Comparison of ENCODE assay signal across 1 cellular context in genomic region chr9:935348-935965, GRCh38.
TF ChIP-seq lines count a peak whose summit lies in the region.

No MANE protein-coding gene starts in this region.

TF ChIP-seq in GM23338, 12 proteins besides CTCF, POLR2A, EP300 and RAD21 (continued from another document):
- TF ChIP-seq ZNF462 (CRISPR knock-in tag; IDR thresholded peaks at IDR 0.05) = no peak
- no peak for TF ChIP-seq CREB1 (CRISPR knock-in tag; IDR thresholded peaks at IDR 0.05; ENCODE audit: low read depth)
- no peak for TF ChIP-seq ZNF114 (CRISPR knock-in tag; IDR thresholded peaks at IDR 0.05)
